8 cellular contexts compared by ENCODE assay signal in genomic region chr9:69173497-69173890, GRCh38. TPM values are rescaled to one million over a fixed set of nuclear protein-coding genes. Genes with fewer than 3 reads are reported as not detected.
DNase-seq lines count a peak whose midpoint lies in the region; ATAC-seq and TF ChIP-seq lines count a peak whose summit lies in the region.

No MANE protein-coding gene starts in this region.

- H3K27ac Mint-ChIP-seq in activated naive CD8-positive, alpha-beta T cell treated with anti-CD3 and anti-CD28 coated beads, Interleukin-2, amount 50 U/mL, for 24 hours: peak overlapping the region; percentile 51

- H3K27me3 Mint-ChIP-seq in activated naive CD8-positive, alpha-beta T cell treated with anti-CD3 and anti-CD28 coated beads, Interleukin-2, amount 50 U/mL, for 24 hours: peaks cover 51% of the 10 kb centered on the region

- H4K20me1 ChIP-seq in BLaER1 treated with 17β-estradiol and CSF1 and Interleukin-3, amounts not matched to agents 10 nM and 100 nM: peaks cover 0 to 42% (median 11%) of the 10 kb centered on the region in 11 experiments; a peak in 13 of 22 replicates

- H3K4me2 ChIP-seq in BLaER1 treated with 17β-estradiol and CSF1 and Interleukin-3, amounts not matched to agents 10 nM and 100 nM: peak overlapping the region; percentile 75 to 97 (median 87)

- peak overlapping the region in 10 of 11 experiments; percentile 28 to 68 (median 51); a peak in 14 of 22 replicates for H3K9ac ChIP-seq in BLaER1 treated with 17β-estradiol and CSF1 and Interleukin-3, amounts not matched to agents 10 nM and 100 nM

- TF ChIP-seq CTCF in lower leg skin (IDR thresholded peaks at IDR 0.05) (no peak), uterus (IDR thresholded peaks at IDR 0.05) (no peak)

- no peak for TF ChIP-seq POLR2A in lower leg skin (IDR thresholded peaks at IDR 0.05)
- TF ChIP-seq POLR2A in uterus (IDR thresholded peaks at IDR 0.05): no peak

- H3K36me3 ChIP-seq in BLaER1 treated with 17β-estradiol and CSF1 and Interleukin-3, amounts not matched to agents 10 nM and 100 nM: no peaks in the 10 kb centered on the region
- H3K36me3 ChIP-seq in uterus: no peaks in the 10 kb centered on the region

- ATAC-seq in HG02678 (IDR thresholded peaks at IDR 0.05; ENCODE audit: unreplicated experiment) (peak; percentile 7), GM21619 (IDR thresholded peaks at IDR 0.05; ENCODE audit: unreplicated experiment) (no peak)
- no peak for ATAC-seq in activated naive CD8-positive, alpha-beta T cell treated with anti-CD3 and anti-CD28 coated beads, Interleukin-2, amount 50 U/mL, for 24 hours

- intact Hi-C loops in lower leg skin (cut with DNase I; ENCODE audit: low total_unique reads): loop anchor here (10.0 kb wide), 1 partner anchor 49 kb away; no protein-coding TSS in a partner anchor
- intact Hi-C loops in uterus (cut with DNase I; ENCODE audit: low total_unique reads): no loop called here

- DNase-seq in activated naive CD8-positive, alpha-beta T cell treated with anti-CD3 and anti-CD28 coated beads, Interleukin-2, amount 50 U/mL, for 24 hours: no peak
- DNase-seq in lower leg skin (ENCODE audit: low spot score in 2 of 2) (no peak), uterus (peak in 1 of 2 donors; percentile 66), anterior cingulate cortex (lab: John Stamatoyannopoulos, UW) (no peak)
- no peak for DNase-seq in stimulated activated naive CD4-positive, alpha-beta T cell (lab: John Stamatoyannopoulos, UW)

- H3K4me1 Mint-ChIP-seq in activated naive CD8-positive, alpha-beta T cell treated with anti-CD3 and anti-CD28 coated beads, Interleukin-2, amount 50 U/mL, for 24 hours: peaks cover 43% of the 10 kb centered on the region

- peak overlapping the region; percentile 48 to 75 (median 62) for H3K4me3 ChIP-seq in BLaER1 treated with 17β-estradiol and CSF1 and Interleukin-3, amounts not matched to agents 10 nM and 100 nM
- H3K4me3 ChIP-seq in lower leg skin (ENCODE audit: low read depth, poor library complexity, severe bottlenecking) (peak overlapping the region; percentile 50), uterus (peak overlapping the region; percentile 48 to 57)

- peaks cover 43 to 64% (median 53%) of the 10 kb centered on the region in 11 experiments for H3K27me3 ChIP-seq in BLaER1 treated with 17β-estradiol and CSF1 and Interleukin-3, amounts not matched to agents 10 nM and 100 nM
- H3K27me3 ChIP-seq in uterus: no peaks in the 10 kb centered on the region

- H3K27ac ChIP-seq in BLaER1 treated with 17β-estradiol and CSF1 and Interleukin-3, amounts not matched to agents 10 nM and 100 nM: peak overlapping the region in 3 of 11 experiments; percentile 28 to 40 (median 30); a peak in 2 of 22 replicates
- peak overlapping the region; percentile 78 to 81 for H3K27ac ChIP-seq in uterus

- peak overlapping the region; percentile 74 for H3K4me3 Mint-ChIP-seq in activated naive CD8-positive, alpha-beta T cell treated with anti-CD3 and anti-CD28 coated beads, Interleukin-2, amount 50 U/mL, for 24 hours

- no peaks in the 10 kb centered on the region for H3K9me3 ChIP-seq in BLaER1 treated with 17β-estradiol and CSF1 and Interleukin-3, amounts not matched to agents 10 nM and 100 nM (replicated peaks in 1 of 11)
- no peaks in the 10 kb centered on the region for H3K9me3 ChIP-seq in uterus

- H3K9me3 Mint-ChIP-seq in activated naive CD8-positive, alpha-beta T cell treated with anti-CD3 and anti-CD28 coated beads, Interleukin-2, amount 50 U/mL, for 24 hours: no peaks in the 10 kb centered on the region

- H3K36me3 Mint-ChIP-seq in activated naive CD8-positive, alpha-beta T cell treated with anti-CD3 and anti-CD28 coated beads, Interleukin-2, amount 50 U/mL, for 24 hours (ENCODE audit: low read depth): no peaks in the 10 kb centered on the region

- peaks cover 12 to 51% (median 15%) of the 10 kb centered on the region in 10 experiments; a peak in 18 of 20 replicates for H3K4me1 ChIP-seq in BLaER1 treated with 17β-estradiol and CSF1 and Interleukin-3, amounts not matched to agents 10 nM and 100 nM
- H3K4me1 ChIP-seq in uterus: peaks cover 0 to 6% of the 10 kb centered on the region in 2 donors

- WGBS in lower leg skin, 2 donors: 5 to 8% methylated on average over 17 of the region's 17 CpGs

RNA-seq across cellular contexts. Expression of gene TJP2, which starts 0.6 kb away (rescaled TPM):
- 100 to 1,000 TPM; 137 to 191 (median 167) TPM for total RNA-seq in lower leg skin
- 100 to 1,000 TPM in 1 of 4 donors, 10 to 100 TPM in 3; 38.6 to 110 (median 44.7) TPM for total RNA-seq in uterus
